In the genomic region with DNA sequence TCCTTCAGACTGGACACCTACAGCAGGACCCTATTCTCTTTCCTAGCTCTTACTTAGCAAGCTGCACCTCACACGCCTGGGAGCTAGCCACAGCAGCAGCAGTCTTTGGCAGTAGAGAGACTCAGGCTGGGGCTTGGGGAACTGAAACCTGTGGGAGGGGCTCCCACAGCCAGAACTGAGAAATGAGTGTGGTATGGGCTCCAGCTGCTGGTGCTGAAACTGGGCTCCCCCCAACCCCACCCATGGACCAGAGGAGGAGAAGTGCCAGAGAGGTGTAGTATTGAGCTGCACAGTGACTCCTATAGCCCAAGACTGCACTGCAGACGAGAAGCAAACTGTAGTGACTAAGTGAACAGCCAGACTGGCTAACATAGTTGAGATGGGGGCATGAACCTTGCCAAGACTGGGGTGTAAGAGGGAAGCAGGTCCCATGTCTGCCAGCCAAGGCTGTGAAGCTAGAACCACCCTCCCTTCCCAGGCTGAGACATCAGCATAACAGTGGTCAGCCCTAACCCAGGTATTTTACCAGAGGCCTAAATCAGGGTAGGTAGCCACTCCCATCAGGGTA, we compare ENCODE assay signal across 9 cellular contexts.
A peak's percentile ranks its signal among the peaks of the same experiment; 100 is the strongest.
DNase-seq lines count a peak whose midpoint lies in the region; ATAC-seq and TF ChIP-seq lines count a peak whose summit lies in the region.
"Had no signal": no experiment of that assay in that cellular context is flagged by ENCODE, and none has a peak within 500 bp of the region (broad histone marks: within the 10 kb centered on the region; RNA-seq: fewer than 3 reads in every experiment).

No MANE protein-coding gene starts in this region.

- H3K27me3 ChIP-seq in testis: no peaks in the 10 kb centered on the region
- H3K27me3 ChIP-seq in suprapubic skin: no peaks in the 10 kb centered on the region

- H3K9me3 ChIP-seq in testis (no peaks in the 10 kb centered on the region), suprapubic skin (peaks cover 7% of the 10 kb centered on the region)

- no peak for TF ChIP-seq CTCF in testis (IDR thresholded peaks at IDR 0.05)
- no peak for TF ChIP-seq CTCF in suprapubic skin (IDR thresholded peaks at IDR 0.05)

- TF ChIP-seq EP300 in suprapubic skin (IDR thresholded peaks at IDR 0.05): no peak

- H3K4me3 ChIP-seq in testis (no peak overlapping the region), suprapubic skin (no peak overlapping the region)

- WGBS in testis, 2 donors: 73 to 77% methylated on average over 2 of the region's 2 CpGs
- WGBS in suprapubic skin: 88% methylated on average over 2 of the region's 2 CpGs

- peaks cover 0 to 8% (median 0%) of the 10 kb centered on the region in 6 donors for H3K9me3 Mint-ChIP-seq in immature natural killer cell

- ATAC-seq in Right ventricle myocardium superior (ENCODE audit: poor library complexity) (peak; percentile 76), HG03064 (IDR thresholded peaks at IDR 0.05; ENCODE audit: low read depth, unreplicated experiment) (peak; percentile 79)

- H3K27me3 Mint-ChIP-seq in immature natural killer cell (ENCODE audit: low read depth in 3 of 3): peaks cover 0 to 3% (median 0%) of the 10 kb centered on the region in 3 donors

- peak overlapping the region in 2 of 5 donors; percentile 29 to 54 for H3K4me3 Mint-ChIP-seq in immature natural killer cell

- peaks cover 0 to 7% (median 0%) of the 10 kb centered on the region in 3 donors for H3K36me3 Mint-ChIP-seq in immature natural killer cell

- TF ChIP-seq POLR2A in testis (IDR thresholded peaks at IDR 0.05) (no peak), suprapubic skin (IDR thresholded peaks at IDR 0.05) (no peak)

- peaks cover 43 to 53% of the 10 kb centered on the region in 2 donors for H3K4me1 Mint-ChIP-seq in immature natural killer cell

- H3K4me1 ChIP-seq in testis (no peaks in the 10 kb centered on the region), suprapubic skin (peaks cover 8% of the 10 kb centered on the region)

- DNase-seq in Right ventricle myocardium superior: peak; percentile 60
- DNase-seq in cardiac septum (ENCODE audit: low spot score): no peak
- peak; percentile 16 for DNase-seq in UCSD-AML1 (lab: John Stamatoyannopoulos, UW; ENCODE audit: unreplicated experiment)
- DNase-seq in immature natural killer cell: peak in 2 of 3 donors; percentile 8 to 26
- DNase-seq in testis: peak; percentile 32
- no peak for DNase-seq in suprapubic skin (ENCODE audit: low spot score in 2 of 2)
- DNase-seq in A172 (ENCODE audit: low spot score): no peak

- H3K36me3 ChIP-seq in testis (ENCODE audit: low read depth, missing control alignments): no peaks in the 10 kb centered on the region
- H3K36me3 ChIP-seq in suprapubic skin: no peaks in the 10 kb centered on the region

- intact Hi-C loops in Right ventricle myocardium superior (cut with DNase I) (no loop called here), cardiac septum (cut with DNase I) (no loop called here), testis (cut with DNase I; ENCODE audit: low total_unique reads) (no loop called here)

- H3K27ac ChIP-seq in testis: no peak overlapping the region
- no peak overlapping the region for H3K27ac ChIP-seq in suprapubic skin
- H3K27ac ChIP-seq: C4-2B had no signal

- peak overlapping the region in 5 of 6 donors; percentile 54 to 91 (median 70) for H3K27ac Mint-ChIP-seq in immature natural killer cell

Comparison
In these comparisons a context has a peak if more than half of its experiments do, and no peak if none do; other contexts are left out.
1. DNase-seq: peak in Right ventricle myocardium superior (single experiment), UCSD-AML1 (single experiment), immature natural killer cell (2 of 3) and testis (single experiment); none in cardiac septum (single experiment), suprapubic skin (0 of 2) and A172 (single experiment).